8 cellular contexts compared by ENCODE assay signal in genomic region chr19:5090780-5091575, GRCh38.
DNase-seq lines count a peak whose midpoint lies in the region; ATAC-seq and TF ChIP-seq lines count a peak whose summit lies in the region.

No MANE protein-coding gene starts in this region.

- CTCF ChIA-PET in IMR-90 (lab: Yijun Ruan, JAX), result no interaction called here

- no peak overlapping the region for H3K18ac ChIP-seq in IMR-90 (ENCODE audit: low read depth, low read length)

- no peak for TF ChIP-seq POLR2A in IMR-90 (IDR thresholded peaks at IDR 0.05; ENCODE audit: low read depth, low read length)

- no peak overlapping the region for H3K4me2 ChIP-seq in IMR-90 (ENCODE audit: low read depth, low read length)

- H3K23ac ChIP-seq in IMR-90 (ENCODE audit: low read depth, low read length), result no peak overlapping the region

- peaks cover 2 to 17% of the 10 kb centered on the region in 2 experiments; a peak in 1 of 4 replicates for H3K79me1 ChIP-seq in IMR-90 (ENCODE audit: low read depth in 1 of 2, low read length in 2 of 2)

- intact Hi-C loops in IMR-90 (cut with micrococcal nuclease), result no loop called here

- no peak overlapping the region for H2BK15ac ChIP-seq in IMR-90 (ENCODE audit: low read depth, low read length)

- H2BK120ac ChIP-seq in IMR-90 (ENCODE audit: low read depth, low read length), result no peak overlapping the region

- no peak overlapping the region for H3K14ac ChIP-seq in IMR-90 (replicated peaks; ENCODE audit: low read depth, low read length)

- H3K9me3 ChIP-seq in IMR-90 (ENCODE audit: control insufficient read depth, insufficient read depth, low read length), result no peaks in the 10 kb centered on the region

- dilution Hi-C loops in IMR-90 (cut with HindIII; ENCODE audit: low sequenced_read_pairs, unreplicated experiment), result no loop called here

- H3K4ac ChIP-seq in IMR-90 (ENCODE audit: low read depth, low read length), result no peak overlapping the region

- 53% methylated on average over 6 of the region's 29 CpGs; no CpG with 5 or more reads in 1 of the 2 experiments for WGBS in IMR-90 (ENCODE audit: extremely low coverage in 2 of 2, insufficient read length in 1 of 2), 2 experiments
- WGBS in adipose tissue, 3 donors, result 61 to 75% (median 63%) methylated on average over 29 of the region's 29 CpGs

- POLR2A ChIA-PET in IMR-90 (lab: Charles Lee; ENCODE audit: unreplicated experiment), result no interaction called here

- no peak overlapping the region for H2AK5ac ChIP-seq in IMR-90 (ENCODE audit: low read depth, low read length)

- H4K5ac ChIP-seq in IMR-90 (ENCODE audit: low read depth, low read length), result no peak overlapping the region

- no peak overlapping the region for H3K4me3 ChIP-seq in IMR-90 (ENCODE audit: insufficient read depth, low read depth, low read length)

- DNase-seq in IMR-90, result peak; percentile 15
- peak; percentile 48 for DNase-seq in iPS-NIHi7 (ENCODE audit: extremely low spot score)
- DNase-seq in stromal cell of bone marrow (ENCODE audit: low read depth), result peak; percentile 18
- no peak for DNase-seq in stimulated activated CD4-positive, alpha-beta T cell treated with anti-CD3 and anti-CD28 coated beads, Interleukin-4, amount 100 ng/mL, for 4 hours
- DNase-seq in GDM1 (lab: John Stamatoyannopoulos, UW), result no peak
- DNase-seq in T-helper 9 cell, result no peak

- H2BK20ac ChIP-seq in IMR-90 (ENCODE audit: low read depth, low read length), result no peak overlapping the region

- peak overlapping the region; percentile 31 for H2AK9ac ChIP-seq in IMR-90 (replicated peaks; ENCODE audit: low read depth, low read length, poor library complexity)

- no TSS peak for BruUV-seq in IMR-90 (replicated peaks; lab: Mats Ljungman, UMichigan)

- no peak overlapping the region for H4K91ac ChIP-seq in IMR-90 (ENCODE audit: insufficient read depth, low read depth, low read length)

- TF ChIP-seq CTCF in IMR-90 (conservative IDR thresholded peaks at IDR 0.05; ENCODE audit: low read depth, low read length), result no peak

- no peaks in the 10 kb centered on the region for H3K27me3 ChIP-seq in IMR-90 (ENCODE audit: control insufficient read depth, insufficient read depth, low read length)

- H3K56ac ChIP-seq in IMR-90 (ENCODE audit: extremely low read depth, insufficient read depth, low read length), result no peak overlapping the region

- no peak overlapping the region for H2BK5ac ChIP-seq in IMR-90 (ENCODE audit: low read depth, low read length, poor library complexity, severe bottlenecking)

- ATAC-seq in IMR-90 (ENCODE audit: low read depth), result peak; percentile 46
- ATAC-seq in GM21576 (IDR thresholded peaks at IDR 0.05; ENCODE audit: unreplicated experiment), result no peak

- no peaks in the 10 kb centered on the region for H3K9me1 ChIP-seq in IMR-90 (ENCODE audit: insufficient read depth, low read length)

- H3K36me3 ChIP-seq in IMR-90 (ENCODE audit: control insufficient read depth, insufficient read depth, low read length), result peaks cover 34% of the 10 kb centered on the region

- no peak overlapping the region for H3K9ac ChIP-seq in IMR-90 (ENCODE audit: low read depth, low read length)

- in situ Hi-C loops in IMR-90 (cut with MboI; ENCODE audit: low sequenced_read_pairs), result no loop called here

- TF ChIP-seq RAD21 in IMR-90 (IDR thresholded peaks at IDR 0.05; ENCODE audit: low read length), result no peak

- no peaks in the 10 kb centered on the region; the same call in 1 of the 2 replicates for H3K4me1 ChIP-seq in IMR-90 (ENCODE audit: control insufficient read depth, insufficient read depth, low read length)

- no peak overlapping the region for H3K27ac ChIP-seq in IMR-90 (ENCODE audit: insufficient read depth, low read length)
- peak overlapping the region; percentile 9 for H3K27ac ChIP-seq in adipose tissue (ENCODE audit: low read depth, low read length)

- peaks cover 32% of the 10 kb centered on the region for H4K20me1 ChIP-seq in IMR-90 (ENCODE audit: insufficient read depth, low read length)

- H2AFZ ChIP-seq in IMR-90 (replicated peaks; ENCODE audit: low read length, poor library complexity), result no peak overlapping the region

- H4K8ac ChIP-seq in IMR-90 (ENCODE audit: low read depth in 2 of 2, low read length in 2 of 2), result no peak overlapping the region

TF ChIP-seq in IMR-90, 13 proteins besides CTCF, POLR2A, EP300 and RAD21:
- TF ChIP-seq CHD1 (IDR thresholded peaks at IDR 0.05; ENCODE audit: low read depth, low read length) (no peak), MXI1 (IDR thresholded peaks at IDR 0.05; ENCODE audit: borderline replicate concordance, low read depth, low read length) (no peak), FOS (IDR thresholded peaks at IDR 0.05; ENCODE audit: low read depth, low read length) (no peak), NFE2L2 (IDR thresholded peaks at IDR 0.05; ENCODE audit: low read depth, low read length) (no peak)

Comparison
In these comparisons a context has a peak if more than half of its experiments do, and no peak if none do; other contexts are left out.
1. DNase-seq: peak in IMR-90 (single experiment), iPS-NIHi7 (single experiment) and stromal cell of bone marrow (single experiment); none in stimulated activated CD4-positive, alpha-beta T cell treated with anti-CD3 and anti-CD28 coated beads, Interleukin-4, amount 100 ng/mL, for 4 hours (0 of 2), GDM1 (single experiment) and T-helper 9 cell (single experiment).